20 cellular contexts compared by ENCODE assay signal in genomic region chr18:78727877-78728276, GRCh38.
"Had no signal": no experiment of that assay in that cellular context is flagged by ENCODE, and none has a peak within 500 bp of the region (broad histone marks: within the 10 kb centered on the region; RNA-seq: fewer than 3 reads in every experiment).

No MANE protein-coding gene starts in this region.

- H3K9me3 ChIP-seq: gastrocnemius medialis, heart right ventricle, mucosa of descending colon, neutrophil, right atrium auricular region, thoracic aorta, transverse colon had no signal

- H3K4me1 ChIP-seq: gastrocnemius medialis, heart right ventricle, right atrium auricular region, transverse colon had no signal

- H3K27me3 ChIP-seq: right atrium auricular region, transverse colon had no signal

- H3K4me3 Mint-ChIP-seq: naive thymus-derived CD8-positive, alpha-beta T cell; stimulated activated naive B cell treated with anti-CD40 and anti-IgM and Interleukin-4, amounts not matched to agents 10 μg/mL and 1 μg/mL and 100 μg/mL, for 72 hours; stimulated activated naive CD8-positive, alpha-beta T cell treated with anti-CD3 and anti-CD28 coated beads, Interleukin-15, amount 100 ng/mL, for 72 hours had no signal

- H3K27ac Mint-ChIP-seq: naive thymus-derived CD8-positive, alpha-beta T cell; stimulated activated naive B cell treated with anti-CD40 and anti-IgM and Interleukin-4, amounts not matched to agents 10 μg/mL and 1 μg/mL and 100 μg/mL, for 72 hours; stimulated activated naive CD8-positive, alpha-beta T cell treated with anti-CD3 and anti-CD28 coated beads, Interleukin-15, amount 100 ng/mL, for 72 hours had no signal

- H3K27ac ChIP-seq: dorsolateral prefrontal cortex, gastrocnemius medialis, heart right ventricle, neutrophil, right atrium auricular region, thoracic aorta, transverse colon had no signal

- DNase-seq: cortex of kidney; effector CD8-positive, alpha-beta T cell; gastrocnemius medialis; heart right ventricle; hypothalamus; kidney glomerular epithelial cell; mammary epithelial cell; naive thymus-derived CD8-positive, alpha-beta T cell; stimulated activated CD4-positive, alpha-beta T cell treated with anti-CD3 and anti-CD28 coated beads, Interleukin-2, amount 100 ng/mL, for 24 hours; stimulated activated CD4-positive, alpha-beta T cell treated with anti-CD3 and anti-CD28 coated beads, Interleukin-4, amount 100 ng/mL, for 4 hours; stimulated activated naive B cell treated with anti-CD40 and anti-IgM and Interleukin-4, amounts not matched to agents 10 μg/mL and 1 μg/mL and 100 μg/mL, for 72 hours; stimulated activated naive CD8-positive, alpha-beta T cell treated with anti-CD3 and anti-CD28 coated beads, Interleukin-15, amount 100 ng/mL, for 72 hours; substantia nigra; transverse colon had no signal

- H3K36me3 Mint-ChIP-seq: naive thymus-derived CD8-positive, alpha-beta T cell; stimulated activated naive B cell treated with anti-CD40 and anti-IgM and Interleukin-4, amounts not matched to agents 10 μg/mL and 1 μg/mL and 100 μg/mL, for 72 hours had no signal

- H3K36me3 ChIP-seq: gastrocnemius medialis, heart right ventricle, neutrophil, right atrium auricular region, thoracic aorta, transverse colon had no signal

- H3K4me1 Mint-ChIP-seq: naive thymus-derived CD8-positive, alpha-beta T cell; stimulated activated naive CD8-positive, alpha-beta T cell treated with anti-CD3 and anti-CD28 coated beads, Interleukin-15, amount 100 ng/mL, for 72 hours had no signal

- H3K4me3 ChIP-seq: dorsolateral prefrontal cortex, gastrocnemius medialis, heart right ventricle, mucosa of descending colon, right atrium auricular region, thoracic aorta, transverse colon had no signal

- ATAC-seq: esophagus mucosa; gastrocnemius medialis; heart right ventricle; mucosa of descending colon; naive thymus-derived CD8-positive, alpha-beta T cell; stimulated activated naive B cell treated with anti-CD40 and anti-IgM and Interleukin-4, amounts not matched to agents 10 μg/mL and 1 μg/mL and 100 μg/mL, for 72 hours; stimulated activated naive CD8-positive, alpha-beta T cell treated with anti-CD3 and anti-CD28 coated beads, Interleukin-15, amount 100 ng/mL, for 72 hours had no signal

- H3K9me3 Mint-ChIP-seq: naive thymus-derived CD8-positive, alpha-beta T cell; stimulated activated naive CD8-positive, alpha-beta T cell treated with anti-CD3 and anti-CD28 coated beads, Interleukin-15, amount 100 ng/mL, for 72 hours had no signal
